In the genomic region with DNA sequence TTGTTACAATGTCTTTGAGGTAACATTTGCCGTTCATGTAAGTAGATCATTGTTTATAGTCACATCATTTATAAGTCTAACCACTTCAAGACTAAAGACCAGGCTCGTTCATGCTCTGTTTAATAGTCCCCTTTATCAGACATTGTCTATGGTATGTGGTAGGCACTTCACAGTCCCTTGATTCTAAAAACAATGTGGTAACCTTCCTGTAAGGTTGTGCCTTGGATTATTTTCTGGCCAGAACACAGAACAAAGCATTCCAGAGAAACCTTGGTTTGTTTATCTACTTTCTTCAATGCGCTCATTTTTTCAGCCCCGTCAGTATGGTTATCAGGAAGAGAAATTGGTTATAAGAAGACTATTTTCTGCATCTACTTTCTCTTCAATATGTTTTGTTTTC, we compare ENCODE assay signal across 19 cellular contexts. TPM values are rescaled to one million over a fixed set of nuclear protein-coding genes. Genes with fewer than 3 reads are reported as not detected.
DNase-seq lines count a peak whose midpoint lies in the region; ATAC-seq and TF ChIP-seq lines count a peak whose summit lies in the region.
"Had no signal": no experiment of that assay in that cellular context is flagged by ENCODE, and none has a peak within 500 bp of the region (broad histone marks: within the 10 kb centered on the region; RNA-seq: fewer than 3 reads in every experiment).

No MANE protein-coding gene starts in this region.

- H3K9me3 ChIP-seq in HEK293 (ENCODE audit: control insufficient read depth, insufficient read depth, low read depth, low read length) (no peaks in the 10 kb centered on the region), mesodermal cell (ENCODE audit: control insufficient read depth, low read length) (no peaks in the 10 kb centered on the region)
- H3K9me3 ChIP-seq: BE2C had no signal

- DNase-seq in Caki2 (ENCODE audit: low read depth): peak; percentile 13
- no peak for DNase-seq in endothelial cell (ENCODE audit: low spot score)
- no peak for DNase-seq in OCI-M2 (lab: John Stamatoyannopoulos, UW; ENCODE audit: unreplicated experiment)
- DNase-seq in kidney tubule cell (ENCODE audit: low spot score): no peak
- DNase-seq: BE2C; CD4-positive, alpha-beta memory T cell; H9; IMR-90; Kasumi-1; NCI-H1105 treated with DMSO at 0.1 percent for 48 hours; NCI-H187; NCI-H2171; NCI-H446 treated with DMSO at 0.1 percent for 48 hours; NCI-H748 treated with DMSO at 0.1 percent for 48 hours; SIG-M5 had no signal

- no peak for ATAC-seq in GM19452 (IDR thresholded peaks at IDR 0.05; ENCODE audit: unreplicated experiment)
- ATAC-seq in HG03097 (IDR thresholded peaks at IDR 0.05; ENCODE audit: low FRiP score, unreplicated experiment): no peak

- H3K4me1 ChIP-seq in HEK293 (ENCODE audit: control insufficient read depth, insufficient read depth, low read length): 0 out of 2 replicates have a peak, but pooled peaks cover 4% of the 10 kb centered on the region
- peaks cover 47% of the 10 kb centered on the region for H3K4me1 ChIP-seq in mesodermal cell (ENCODE audit: control insufficient read depth, insufficient read depth, low read length, poor library complexity, severe bottlenecking)

- no peaks in the 10 kb centered on the region for H3K9me3 Mint-ChIP-seq in endothelial cell (ENCODE audit: unreplicated experiment)
- H3K9me3 Mint-ChIP-seq: CD4-positive, alpha-beta memory T cell; H9 had no signal

- H3K4me3 Mint-ChIP-seq in endothelial cell (ENCODE audit: unreplicated experiment): no peak overlapping the region
- H3K4me3 Mint-ChIP-seq: CD4-positive, alpha-beta memory T cell; H9 had no signal

- peak overlapping the region; percentile 83 for H3K27ac Mint-ChIP-seq in endothelial cell (ENCODE audit: unreplicated experiment)
- H3K27ac Mint-ChIP-seq: CD4-positive, alpha-beta memory T cell; H9 had no signal

- in situ Hi-C loops in Caki2 (cut with HindIII; ENCODE audit: low pct_unique_long_range_greater_than_20kb, low sequenced_read_pairs): no loop called here

- H3K27ac ChIP-seq in HEK293 (ENCODE audit: extremely low read depth, low read depth, low read length) (no peak overlapping the region), mesodermal cell (ENCODE audit: low read depth, low read length, severe bottlenecking) (peak overlapping the region; percentile 70)

- CTCF ChIA-PET in HEK293 (lab: Yijun Ruan, JAX): no interaction called here

- no peaks in the 10 kb centered on the region for H3K36me3 Mint-ChIP-seq in endothelial cell (ENCODE audit: low read depth, unreplicated experiment)
- H3K36me3 Mint-ChIP-seq: CD4-positive, alpha-beta memory T cell had no signal

- TF ChIP-seq CTCF in HEK293 (tag by site-specific recombination; IDR thresholded peaks at IDR 0.05) (no peak), endothelial cell (IDR thresholded peaks at IDR 0.05; ENCODE audit: unreplicated experiment) (no peak)

- POLR2A ChIA-PET in HEK293 (lab: Yijun Ruan, JAX): no interaction called here

- H3K36me3 ChIP-seq in HEK293 (ENCODE audit: control insufficient read depth in 2 of 2, insufficient read depth in 1 of 2, low read length in 2 of 2) (no peaks in the 10 kb centered on the region), mesodermal cell (ENCODE audit: control insufficient read depth, insufficient read depth, low read length) (peaks cover 14% of the 10 kb centered on the region)

- peaks cover 2% of the 10 kb centered on the region for H3K27me3 Mint-ChIP-seq in endothelial cell (ENCODE audit: unreplicated experiment)

- H3K4me1 Mint-ChIP-seq in endothelial cell (ENCODE audit: unreplicated experiment): peaks cover 16% of the 10 kb centered on the region
- H3K4me1 Mint-ChIP-seq: CD4-positive, alpha-beta memory T cell had no signal

- WGBS in mesodermal cell (ENCODE audit: insufficient coverage in 2 of 2), 2 experiments: no CpG with 5 or more reads among the region's 4 CpGs

- no peak overlapping the region for H3K4me3 ChIP-seq in HEK293 (ENCODE audit: low read depth, low read length)
- H3K4me3 ChIP-seq in mesodermal cell (ENCODE audit: extremely low read depth, insufficient read depth, low read length, poor library complexity, severe bottlenecking): no peak overlapping the region

TF ChIP-seq in HEK293, 187 proteins besides CTCF, POLR2A, EP300 and RAD21:
- no peak for TF ChIP-seq ZNF133 (tag by site-specific recombination; IDR thresholded peaks at IDR 0.05)
- peak; percentile 47; the same call in 1 of the 2 replicates for TF ChIP-seq FEZF1 (tag by site-specific recombination; IDR thresholded peaks at IDR 0.05)
- no peak for TF ChIP-seq ZNF664 (tag by site-specific recombination; IDR thresholded peaks at IDR 0.05)
- TF ChIP-seq ZNF776 (tag by site-specific recombination; IDR thresholded peaks at IDR 0.05; ENCODE audit: borderline replicate concordance): no peak

RNA-seq across cellular contexts. Expression of a gene that starts 16.3 kb away (rescaled TPM):
- 0.78 and 6.5 TPM in 2 replicates for total RNA-seq in Caki2 (2014; rRNA removed; shearing (Covaris generic); ENCODE audit: low replicate concordance)
- 6.5 TPM for total RNA-seq in endothelial cell (ENCODE audit: unreplicated experiment)
- 50.5 TPM for polyA plus RNA-seq in mesodermal cell (2013, experiment 1 of 2)
- 55.3 TPM for polyA plus RNA-seq in mesodermal cell (2013, experiment 2 of 2)
